In the genomic region with DNA sequence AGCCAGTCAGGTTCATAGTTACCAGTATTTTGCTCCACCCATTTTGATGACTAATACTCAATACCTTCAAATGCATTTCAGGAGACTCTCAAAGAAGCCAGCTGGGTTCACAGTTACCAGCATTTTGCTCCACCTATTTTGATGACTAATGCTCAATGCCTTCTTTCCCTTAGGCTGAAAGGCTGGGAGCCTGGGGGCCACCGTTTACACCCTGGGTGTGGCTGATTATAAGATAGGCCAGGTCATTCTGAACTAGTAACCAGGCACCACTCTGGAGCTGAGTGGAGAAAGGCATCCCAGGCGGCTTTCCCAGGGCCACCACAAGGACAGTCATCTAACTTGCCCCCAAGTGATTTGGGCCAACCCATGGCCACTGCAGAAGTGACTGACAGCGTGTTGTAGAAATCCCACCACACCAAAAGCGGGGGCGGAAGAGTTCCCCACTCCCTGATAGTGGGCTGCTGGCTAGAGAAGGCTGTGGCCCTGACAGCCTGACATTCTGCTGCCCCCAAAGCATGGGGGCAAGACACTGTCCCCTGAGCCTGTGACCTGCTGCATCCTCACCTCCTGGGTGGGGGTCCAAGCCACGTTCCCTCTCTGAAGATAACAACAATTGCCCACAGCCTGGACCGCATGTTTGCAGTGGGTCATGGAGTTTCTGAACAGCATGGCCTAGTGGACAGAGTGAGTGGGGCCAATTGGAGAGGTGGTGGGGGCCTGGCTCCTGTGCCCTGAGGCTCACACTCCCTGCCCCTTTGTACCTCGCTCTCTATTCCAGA, we compare ENCODE assay signal across 2 cellular contexts.
TF ChIP-seq lines count a peak whose summit lies in the region.

No MANE protein-coding gene starts in this region.

TF ChIP-seq in Ishikawa, 13 proteins besides CTCF, POLR2A, EP300 and RAD21 (continued from another document):
- TF ChIP-seq USF1 (IDR thresholded peaks at IDR 0.05) (no peak), TEAD4 (IDR thresholded peaks at IDR 0.05) (peak; percentile 76), CEBPB (IDR thresholded peaks at IDR 0.05) (no peak), EGR1 (IDR thresholded peaks at IDR 0.05) (no peak), FOXM1 (IDR thresholded peaks at IDR 0.05; ENCODE audit: borderline replicate concordance, low read depth) (peak; percentile 75; the same call in 1 of the 2 replicates)

TF ChIP-seq in HepG2, 621 proteins besides CTCF, POLR2A, EP300 and RAD21 (continued from another document):
- TF ChIP-seq SAP130 (CRISPR knock-in tag; IDR thresholded peaks at IDR 0.05; ENCODE audit: low read depth) (peak; percentile 27; the same call in 1 of the 2 replicates), ELF3 (CRISPR knock-in tag; IDR thresholded peaks at IDR 0.05) (peak; percentile 22; the same call in 1 of the 2 replicates), ZNF354B (CRISPR knock-in tag; IDR thresholded peaks at IDR 0.05) (no peak), ZFP1 (CRISPR knock-in tag; IDR thresholded peaks at IDR 0.05) (no peak), FOSL2 (CRISPR knock-in tag; IDR thresholded peaks at IDR 0.05) (peak; percentile 86), PATZ1 (CRISPR knock-in tag; IDR thresholded peaks at IDR 0.05) (0 out of 2 replicates have a peak, but pooled peaks have one; percentile 16), MAFF (IDR thresholded peaks at IDR 0.05; ENCODE audit: low read depth, low read length) (peak; percentile 74), MAFK (conservative IDR thresholded peaks at IDR 0.05 in 1 of 2, IDR thresholded peaks at IDR 0.05 in 1 of 2; ENCODE audit: low read length in 2 of 2) (peak; percentile 61 to 71), SP5 (CRISPR knock-in tag; IDR thresholded peaks at IDR 0.05; ENCODE audit: borderline replicate concordance, low read depth) (peak; percentile 37; the same call in 1 of the 2 replicates), ZNF431 (CRISPR knock-in tag; IDR thresholded peaks at IDR 0.05; ENCODE audit: borderline replicate concordance, low read depth) (no peak), ARID5B (CRISPR knock-in tag; IDR thresholded peaks at IDR 0.05) (peak; percentile 14; the same call in 1 of the 2 replicates)
- TF ChIP-seq, protein P1, sequence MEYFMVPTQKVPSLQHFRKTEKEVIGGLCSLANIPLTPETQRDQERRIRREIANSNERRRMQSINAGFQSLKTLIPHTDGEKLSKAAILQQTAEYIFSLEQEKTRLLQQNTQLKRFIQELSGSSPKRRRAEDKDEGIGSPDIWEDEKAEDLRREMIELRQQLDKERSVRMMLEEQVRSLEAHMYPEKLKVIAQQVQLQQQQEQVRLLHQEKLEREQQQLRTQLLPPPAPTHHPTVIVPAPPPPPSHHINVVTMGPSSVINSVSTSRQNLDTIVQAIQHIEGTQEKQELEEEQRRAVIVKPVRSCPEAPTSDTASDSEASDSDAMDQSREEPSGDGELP (IDR thresholded peaks at IDR 0.05; ENCODE audit: borderline replicate concordance, low read depth) = peak; percentile 33; the same call in 1 of the 2 replicates
